1 cellular context compared by ENCODE assay signal in the genomic region with DNA sequence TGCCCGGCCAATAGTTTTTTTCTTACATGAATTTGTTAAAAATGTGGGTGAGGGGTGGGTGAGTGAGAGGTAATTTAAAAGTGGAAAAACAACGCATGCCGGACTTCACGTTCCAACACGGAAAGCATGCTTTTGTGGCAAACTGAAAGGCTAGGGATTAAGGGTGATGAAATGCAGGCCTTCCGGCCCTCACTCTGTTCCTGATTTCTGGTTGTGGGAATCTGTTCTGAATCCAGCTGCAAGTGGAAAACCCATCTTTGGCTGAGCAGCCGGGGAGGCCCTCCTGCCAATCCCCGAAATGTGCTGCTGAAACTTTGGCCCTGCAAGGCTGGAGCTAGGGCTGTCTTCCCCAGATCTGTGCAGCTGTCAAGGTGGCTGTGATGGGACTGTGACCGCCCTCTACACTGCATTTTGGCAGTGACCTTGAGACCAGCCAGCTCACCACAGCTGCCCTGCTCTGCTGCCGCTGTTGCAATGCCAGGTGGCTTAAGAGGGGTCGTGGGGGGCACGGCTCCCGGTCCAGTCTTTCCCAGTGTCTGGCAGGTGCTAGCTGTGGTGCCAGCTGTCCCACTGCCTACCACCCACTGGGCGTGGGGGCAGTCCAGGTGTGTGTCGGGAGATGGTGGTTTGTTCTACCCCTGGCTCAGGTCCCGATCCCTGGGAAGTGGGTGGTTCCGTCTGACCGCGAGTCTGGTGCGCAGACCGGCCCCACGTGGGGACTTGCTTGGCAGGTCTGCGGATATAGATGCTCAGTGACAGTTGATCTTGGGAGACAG.
TF ChIP-seq lines count a peak whose summit lies in the region.

No MANE protein-coding gene starts in this region.

TF ChIP-seq in K562, 482 proteins besides CTCF, POLR2A, EP300 and RAD21:
- TF ChIP-seq NFIC (IDR thresholded peaks at IDR 0.05) (0 out of 2 replicates have a peak, but pooled peaks have one; percentile 5), PRDM10 (IDR thresholded peaks at IDR 0.05; ENCODE audit: partially characterized antibody) (peak; percentile 32), PYGO2 (tag; IDR thresholded peaks at IDR 0.05) (no peak), ZFX (CRISPR knock-in tag; IDR thresholded peaks at IDR 0.05) (0 out of 2 replicates have a peak, but pooled peaks have one; percentile 13), ZFP30 (CRISPR knock-in tag; IDR thresholded peaks at IDR 0.05; ENCODE audit: borderline replicate concordance) (no peak), USF2 (CRISPR knock-in tag; IDR thresholded peaks at IDR 0.05) (no peak), CTBP1 (IDR thresholded peaks at IDR 0.05; ENCODE audit: borderline replicate concordance) (peak; percentile 16; the same call in 1 of the 2 replicates), MAX (CRISPR knock-in tag; IDR thresholded peaks at IDR 0.05) (0 out of 2 replicates have a peak, but pooled peaks have one; percentile 15), MNT (conservative IDR thresholded peaks at IDR 0.05) (peak in 1 of 2 experiments; percentile 59; a peak in 2 of 4 replicates), SMARCC2 (IDR thresholded peaks at IDR 0.05; ENCODE audit: low read depth) (no peak), FOXK1 (CRISPR knock-in tag; IDR thresholded peaks at IDR 0.05; ENCODE audit: borderline replicate concordance) (0 out of 2 replicates have a peak, but pooled peaks have one; percentile 45), NRF1 (conservative IDR thresholded peaks at IDR 0.05 in 1 of 2, IDR thresholded peaks at IDR 0.05 in 1 of 2) (0 out of 4 replicates have a peak, but pooled peaks of 1 of the 2 experiments have one; percentile 15), RCOR1 (IDR thresholded peaks at IDR 0.05; ENCODE audit: borderline replicate concordance in 1 of 2, low read depth in 2 of 2, low read length in 2 of 2) (peak in 1 of 2 experiments; percentile 23; a peak in 1 of 4 replicates), CBFB (CRISPR knock-in tag; IDR thresholded peaks at IDR 0.05) (peak; percentile 86; the same call in 1 of the 2 replicates), ESRRA (IDR thresholded peaks at IDR 0.05; ENCODE audit: borderline replicate concordance, low read depth) (peak; percentile 84; the same call in 1 of the 2 replicates), HNRNPH1 (optimal IDR thresholded peaks at IDR 0.05; ENCODE audit: low read depth, low read length) (no peak), CBFA2T3 (IDR thresholded peaks at IDR 0.05) (0 out of 2 replicates have a peak, but pooled peaks have one; percentile 13), WHSC1 (IDR thresholded peaks at IDR 0.05; ENCODE audit: low read length) (peak; percentile 17)
- TF ChIP-seq, protein P1, sequence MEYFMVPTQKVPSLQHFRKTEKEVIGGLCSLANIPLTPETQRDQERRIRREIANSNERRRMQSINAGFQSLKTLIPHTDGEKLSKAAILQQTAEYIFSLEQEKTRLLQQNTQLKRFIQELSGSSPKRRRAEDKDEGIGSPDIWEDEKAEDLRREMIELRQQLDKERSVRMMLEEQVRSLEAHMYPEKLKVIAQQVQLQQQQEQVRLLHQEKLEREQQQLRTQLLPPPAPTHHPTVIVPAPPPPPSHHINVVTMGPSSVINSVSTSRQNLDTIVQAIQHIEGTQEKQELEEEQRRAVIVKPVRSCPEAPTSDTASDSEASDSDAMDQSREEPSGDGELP (CRISPR knock-in tag; IDR thresholded peaks at IDR 0.05; ENCODE audit: borderline replicate concordance) = peak; percentile 33; the same call in 1 of the 2 replicates
